ENCODE assay signal across 16 cellular contexts in genomic region chr1:45973106-45973505, GRCh38.
DNase-seq lines count a peak whose midpoint lies in the region; ATAC-seq and TF ChIP-seq lines count a peak whose summit lies in the region.
"Had no signal": no experiment of that assay in that cellular context is flagged by ENCODE, and none has a peak within 500 bp of the region (broad histone marks: within the 10 kb centered on the region; RNA-seq: fewer than 3 reads in every experiment).

No MANE protein-coding gene starts in this region.

- H3K36me3 ChIP-seq in Panc1 (ENCODE audit: control insufficient read depth, insufficient read depth, low read length) = no peaks in the 10 kb centered on the region
- no peaks in the 10 kb centered on the region for H3K36me3 ChIP-seq in duodenal mucosa (ENCODE audit: control insufficient read depth in 1 of 2, insufficient read depth in 2 of 2, low read length in 2 of 2)
- H3K36me3 ChIP-seq in muscle layer of duodenum (ENCODE audit: control insufficient read depth in 1 of 2, insufficient read depth in 2 of 2, low read length in 2 of 2) = no peaks in the 10 kb centered on the region
- H3K36me3 ChIP-seq: HAP-1 had no signal

- CTCF ChIA-PET in Panc1 (lab: Charles Lee) = no interaction called here

- no peak overlapping the region for H3K9ac ChIP-seq in duodenal mucosa (ENCODE audit: low read depth in 1 of 2, low read length in 2 of 2)

- H3K27me3 ChIP-seq in Panc1 (ENCODE audit: control insufficient read depth, insufficient read depth, low read length) (no peaks in the 10 kb centered on the region), duodenal mucosa (ENCODE audit: control insufficient read depth in 1 of 2, insufficient read depth in 2 of 2, low read length in 2 of 2) (no peaks in the 10 kb centered on the region), muscle layer of duodenum (ENCODE audit: low read depth, low read length) (no peaks in the 10 kb centered on the region)

- H3K27ac ChIP-seq in 22Rv1 (peak overlapping the region; percentile 35), Panc1 (ENCODE audit: low read length) (peak overlapping the region; percentile 39; the same call in 1 of the 2 replicates), duodenal mucosa (ENCODE audit: low read depth, low read length) (no peak overlapping the region), muscle layer of duodenum (ENCODE audit: low read length) (peak overlapping the region; percentile 46)

- H3K4me1 ChIP-seq in Panc1 (ENCODE audit: control insufficient read depth, insufficient read depth, low read length) (0 out of 2 replicates have a peak, but pooled peaks cover under 1% of the 10 kb centered on the region), duodenal mucosa (ENCODE audit: control insufficient read depth in 1 of 2, insufficient read depth in 2 of 2, low read length in 2 of 2) (peaks cover 44 to 57% of the 10 kb centered on the region in 2 donors), muscle layer of duodenum (ENCODE audit: control insufficient read depth in 1 of 2, insufficient read depth in 2 of 2, low read length in 2 of 2) (peaks cover 0 to 4% of the 10 kb centered on the region in 2 donors)
- H3K4me1 ChIP-seq: HAP-1 had no signal

- ATAC-seq in Panc1 (no peak), HG03378 (IDR thresholded peaks at IDR 0.05; ENCODE audit: unreplicated experiment) (no peak)

- BruUV-seq in Panc1 (replicated peaks; lab: Mats Ljungman, UMichigan) = no TSS peak

- in situ Hi-C loops in Panc1 (cut with HindIII; ENCODE audit: low pct_unique_long_range_greater_than_20kb, low sequenced_read_pairs) = no loop called here

- H3K4me3 ChIP-seq in Panc1 (ENCODE audit: low read depth in 2 of 2, low read length in 2 of 2) (no peak overlapping the region), duodenal mucosa (ENCODE audit: low read depth in 1 of 2, low read length in 2 of 2) (peak overlapping the region; percentile 28 to 47), muscle layer of duodenum (ENCODE audit: low read depth in 1 of 2, low read length in 2 of 2) (no peak overlapping the region)
- H3K4me3 ChIP-seq: HAP-1 had no signal

- intact Hi-C loops in Panc1 (cut with micrococcal nuclease; ENCODE audit: unreplicated experiment) = no loop called here

- TF ChIP-seq CTCF in 22Rv1 (IDR thresholded peaks at IDR 0.05) (no peak), Panc1 (IDR thresholded peaks at IDR 0.05) (no peak)

- DNase-seq in Panc1 (ENCODE audit: low read depth, low spot score) = no peak
- DNase-seq in amniotic stem cell (lab: John Stamatoyannopoulos, UW) = no peak
- DNase-seq in SHP77 (lab: John Stamatoyannopoulos, UW) = no peak
- DNase-seq in AG08396 (ENCODE audit: low spot score) = no peak
- DNase-seq: ACHN; C1 segment of cervical spinal cord; CD4-positive, alpha-beta T cell; DND-41; GF-D8; HFFc6; IMR-90 had no signal

- no peaks in the 10 kb centered on the region for H3K9me3 ChIP-seq in Panc1 (ENCODE audit: control insufficient read depth, insufficient read depth, low read depth, low read length)
- no peaks in the 10 kb centered on the region for H3K9me3 ChIP-seq in duodenal mucosa (ENCODE audit: control insufficient read depth in 1 of 2, low read length in 2 of 2)
- no peaks in the 10 kb centered on the region for H3K9me3 ChIP-seq in muscle layer of duodenum (ENCODE audit: control insufficient read depth in 1 of 2, low read length in 2 of 2)
- H3K9me3 ChIP-seq: HAP-1 had no signal

- POLR2A ChIA-PET in Panc1 (lab: Charles Lee) = no interaction called here

Comparison
In these comparisons a context has a peak if more than half of its experiments do, and no peak if none do; other contexts are left out.
1. H3K4me3 ChIP-seq: peak in duodenal mucosa (2 of 2); none in Panc1 (0 of 2) and muscle layer of duodenum (0 of 2).